In genomic region chr11:70312401-70313357, GRCh38 we compare ENCODE assay signal across 18 cellular contexts. TPM values are rescaled to one million over a fixed set of nuclear protein-coding genes. Genes with fewer than 3 reads are reported as not detected.
A peak's percentile ranks its signal among the peaks of the same experiment; 100 is the strongest.
DNase-seq lines count a peak whose midpoint lies in the region; ATAC-seq and TF ChIP-seq lines count a peak whose summit lies in the region.
"Had no signal": no experiment of that assay in that cellular context is flagged by ENCODE, and none has a peak within 500 bp of the region (broad histone marks: within the 10 kb centered on the region; RNA-seq: fewer than 3 reads in every experiment).

No MANE protein-coding gene starts in this region.

- no peak overlapping the region for H2AK5ac ChIP-seq in mesendoderm (ENCODE audit: low read length)

- peak overlapping the region; percentile 45 for H2BK5ac ChIP-seq in mesendoderm (ENCODE audit: low read length)

- no peaks in the 10 kb centered on the region for H3K27me3 ChIP-seq in endodermal cell (ENCODE audit: control insufficient read depth, insufficient read depth, low read length, poor library complexity, severe bottlenecking)
- H3K27me3 ChIP-seq in mesendoderm (ENCODE audit: insufficient read depth, low read length, poor library complexity) = no peaks in the 10 kb centered on the region
- no peaks in the 10 kb centered on the region for H3K27me3 ChIP-seq in tibial nerve
- H3K27me3 ChIP-seq: dorsolateral prefrontal cortex, gastrocnemius medialis, stomach had no signal

- H3K36me3 Mint-ChIP-seq in natural killer cell treated with Interleukin-12 subunit alpha and Interleukin-12 subunit beta and Interleukin-15 and Interleukin-18, amount 100 ng/mL, for 72 hours = no peaks in the 10 kb centered on the region
- H3K36me3 Mint-ChIP-seq in natural killer cell (no peaks in the 10 kb centered on the region), endodermal cell (ENCODE audit: low read depth) (peaks cover 40% of the 10 kb centered on the region)

- no peak for ATAC-seq in natural killer cell treated with Interleukin-12 subunit alpha and Interleukin-12 subunit beta and Interleukin-15 and Interleukin-18, amount 100 ng/mL, for 72 hours
- ATAC-seq in natural killer cell (no peak), GM21619 (IDR thresholded peaks at IDR 0.05; ENCODE audit: unreplicated experiment) (no peak)
- ATAC-seq: gastrocnemius medialis had no signal

- no peaks in the 10 kb centered on the region for H3K27me3 Mint-ChIP-seq in natural killer cell treated with Interleukin-12 subunit alpha and Interleukin-12 subunit beta and Interleukin-15 and Interleukin-18, amount 100 ng/mL, for 72 hours
- H3K27me3 Mint-ChIP-seq in natural killer cell (ENCODE audit: low read depth in 2 of 2) (no peaks in the 10 kb centered on the region), endodermal cell (ENCODE audit: insufficient read depth) (no peaks in the 10 kb centered on the region)
- H3K27me3 Mint-ChIP-seq: activated CD4-positive, alpha-beta T cell treated with anti-CD3 and anti-CD28 coated beads, Interleukin-2, amount 10 ng/mL, durations not matched to agents 7 days and 5 days; activated naive CD4-positive, alpha-beta T cell treated with anti-CD3 and anti-CD28 coated beads, Interleukin-2, amount 10 ng/mL, durations not matched to agents 7 days and 5 days had no signal

- no peak for DNase-seq in natural killer cell treated with Interleukin-12 subunit alpha and Interleukin-12 subunit beta and Interleukin-15 and Interleukin-18, amount 100 ng/mL, for 72 hours (ENCODE audit: low spot score)
- DNase-seq in natural killer cell (no peak), endodermal cell (peak; percentile 72), mesendoderm (peak; percentile 78), NCI-H748 (lab: John Stamatoyannopoulos, UW; ENCODE audit: unreplicated experiment) (no peak), KBM-7 (no peak), tibial nerve (ENCODE audit: low spot score in 2 of 2) (no peak)
- DNase-seq: activated CD4-positive, alpha-beta T cell treated with anti-CD3 and anti-CD28 coated beads, Interleukin-2, amount 10 ng/mL, durations not matched to agents 7 days and 5 days; activated naive CD4-positive, alpha-beta T cell treated with anti-CD3 and anti-CD28 coated beads, Interleukin-2, amount 10 ng/mL, durations not matched to agents 7 days and 5 days; Calu3; dorsolateral prefrontal cortex; gastrocnemius medialis; mammary epithelial cell; NCI-H2081; NCI-H526; retina; stomach had no signal

- H3K9ac ChIP-seq in endodermal cell (ENCODE audit: extremely low read depth, low read length, poor library complexity, severe bottlenecking) = peak overlapping the region; percentile 8
- H3K9ac ChIP-seq in mesendoderm (ENCODE audit: low read length) = no peak overlapping the region

- no peak for TF ChIP-seq EP300 in tibial nerve (IDR thresholded peaks at IDR 0.05)

- H3K27ac Mint-ChIP-seq in natural killer cell treated with Interleukin-12 subunit alpha and Interleukin-12 subunit beta and Interleukin-15 and Interleukin-18, amount 100 ng/mL, for 72 hours = no peak overlapping the region
- peak overlapping the region in 1 of 2 donors; percentile 1 for H3K27ac Mint-ChIP-seq in natural killer cell
- peak overlapping the region; percentile 94 for H3K27ac Mint-ChIP-seq in endodermal cell
- H3K27ac Mint-ChIP-seq: activated CD4-positive, alpha-beta T cell treated with anti-CD3 and anti-CD28 coated beads, Interleukin-2, amount 10 ng/mL, durations not matched to agents 7 days and 5 days had no signal

- peaks cover 22% of the 10 kb centered on the region for H3K79me1 ChIP-seq in mesendoderm (ENCODE audit: low read length)

- H3K27ac ChIP-seq in endodermal cell (ENCODE audit: low read depth, low read length) (no peak overlapping the region), mesendoderm (ENCODE audit: low read depth, low read length) (peak overlapping the region; percentile 4), tibial nerve (no peak overlapping the region)
- H3K27ac ChIP-seq: dorsolateral prefrontal cortex, gastrocnemius medialis, stomach had no signal

- H3K36me3 ChIP-seq in endodermal cell (ENCODE audit: control insufficient read depth, insufficient read depth, low read length) (peaks cover 90% of the 10 kb centered on the region), mesendoderm (ENCODE audit: control insufficient read depth, insufficient read depth, low read length) (peaks cover 2% of the 10 kb centered on the region), tibial nerve (peaks cover 0 to 16% (median 0%) of the 10 kb centered on the region in 3 donors)
- H3K36me3 ChIP-seq: gastrocnemius medialis had no signal

- in situ Hi-C loops in KBM-7 (cut with MboI; ENCODE audit: low pct_unique_long_range_greater_than_20kb, low sequenced_read_pairs) = no loop called here

- H3K79me2 ChIP-seq in mesendoderm (ENCODE audit: control insufficient read depth, insufficient read depth, low read length) = peaks cover 31% of the 10 kb centered on the region

- no peak for TF ChIP-seq CTCF in natural killer cell (IDR thresholded peaks at IDR 0.05)
- no peak for TF ChIP-seq CTCF in endodermal cell (conservative IDR thresholded peaks at IDR 0.05)
- no peak for TF ChIP-seq CTCF in tibial nerve (IDR thresholded peaks at IDR 0.05)

- 82 to 84% methylated on average over 14 to 20 of the region's 20 CpGs for WGBS in endodermal cell (ENCODE audit: insufficient coverage in 1 of 2, insufficient read length in 1 of 2), 2 experiments
- WGBS in mesendoderm (ENCODE audit: extremely low coverage, insufficient coverage, low lambda C conversion rate) = no CpG with 5 or more reads among the region's 20 CpGs
- 85 to 86% methylated on average over 20 of the region's 20 CpGs for WGBS in tibial nerve, 2 donors

- H3K4me3 ChIP-seq in endodermal cell (ENCODE audit: low read length) = no peak overlapping the region
- no peak overlapping the region for H3K4me3 ChIP-seq in mesendoderm (ENCODE audit: low read length)
- no peak overlapping the region for H3K4me3 ChIP-seq in tibial nerve
- H3K4me3 ChIP-seq: dorsolateral prefrontal cortex, gastrocnemius medialis, stomach had no signal

- H3K4me3 Mint-ChIP-seq in natural killer cell treated with Interleukin-12 subunit alpha and Interleukin-12 subunit beta and Interleukin-15 and Interleukin-18, amount 100 ng/mL, for 72 hours = peak overlapping the region; percentile 7
- H3K4me3 Mint-ChIP-seq in natural killer cell (no peak overlapping the region), endodermal cell (peak overlapping the region; percentile 24)
- H3K4me3 Mint-ChIP-seq: activated CD4-positive, alpha-beta T cell treated with anti-CD3 and anti-CD28 coated beads, Interleukin-2, amount 10 ng/mL, durations not matched to agents 7 days and 5 days; activated naive CD4-positive, alpha-beta T cell treated with anti-CD3 and anti-CD28 coated beads, Interleukin-2, amount 10 ng/mL, durations not matched to agents 7 days and 5 days had no signal

- H3K4me1 Mint-ChIP-seq in natural killer cell treated with Interleukin-12 subunit alpha and Interleukin-12 subunit beta and Interleukin-15 and Interleukin-18, amount 100 ng/mL, for 72 hours (ENCODE audit: low read depth in 2 of 2) = peaks cover 30 to 33% of the 10 kb centered on the region in 2 donors
- H3K4me1 Mint-ChIP-seq in natural killer cell = peaks cover 11 to 36% of the 10 kb centered on the region in 2 donors
- peaks cover 33% of the 10 kb centered on the region for H3K4me1 Mint-ChIP-seq in endodermal cell

- peak overlapping the region; percentile 62 for H3K56ac ChIP-seq in mesendoderm (ENCODE audit: low read length)

- no peak overlapping the region for H3K23ac ChIP-seq in mesendoderm (ENCODE audit: low read length)

- intact Hi-C loops in natural killer cell (cut with micrococcal nuclease) = no loop called here

- no peak overlapping the region for H2BK120ac ChIP-seq in mesendoderm (ENCODE audit: low read depth, low read length)

- no peak overlapping the region for H3K4ac ChIP-seq in mesendoderm (ENCODE audit: low read depth, low read length)

- no peaks in the 10 kb centered on the region for H3K9me3 Mint-ChIP-seq in natural killer cell treated with Interleukin-12 subunit alpha and Interleukin-12 subunit beta and Interleukin-15 and Interleukin-18, amount 100 ng/mL, for 72 hours
- no peaks in the 10 kb centered on the region for H3K9me3 Mint-ChIP-seq in natural killer cell
- no peaks in the 10 kb centered on the region for H3K9me3 Mint-ChIP-seq in endodermal cell
- H3K9me3 Mint-ChIP-seq: activated CD4-positive, alpha-beta T cell treated with anti-CD3 and anti-CD28 coated beads, Interleukin-2, amount 10 ng/mL, durations not matched to agents 7 days and 5 days; activated naive CD4-positive, alpha-beta T cell treated with anti-CD3 and anti-CD28 coated beads, Interleukin-2, amount 10 ng/mL, durations not matched to agents 7 days and 5 days had no signal

- no peak overlapping the region for H2BK15ac ChIP-seq in mesendoderm (replicated peaks; ENCODE audit: low read depth)

- H3K9me3 ChIP-seq in endodermal cell (ENCODE audit: control insufficient read depth, low read length) = no peaks in the 10 kb centered on the region
- H3K9me3 ChIP-seq in tibial nerve = no peaks in the 10 kb centered on the region
- H3K9me3 ChIP-seq: gastrocnemius medialis, stomach had no signal

- H4K5ac ChIP-seq in mesendoderm (ENCODE audit: low read length) = no peak overlapping the region

- no peak overlapping the region for H4K8ac ChIP-seq in mesendoderm (ENCODE audit: low read depth, low read length)

- TF ChIP-seq POLR2A in tibial nerve (IDR thresholded peaks at IDR 0.05) = no peak

- H3K18ac ChIP-seq in mesendoderm (ENCODE audit: low read length) = no peak overlapping the region

- no peak overlapping the region for H3K4me2 ChIP-seq in mesendoderm (ENCODE audit: low read length)

- H3K4me1 ChIP-seq in endodermal cell (ENCODE audit: control insufficient read depth, insufficient read depth, low read length) (peaks cover 12% of the 10 kb centered on the region), mesendoderm (ENCODE audit: control insufficient read depth, low read depth, low read length) (peaks cover 15% of the 10 kb centered on the region), tibial nerve (peaks cover 0 to 12% (median 0%) of the 10 kb centered on the region in 4 donors)
- H3K4me1 ChIP-seq: gastrocnemius medialis had no signal

RNA-seq across cellular contexts. Expression of gene PPFIA1, which starts 42.2 kb away (rescaled TPM):
- total RNA-seq in natural killer cell treated with Interleukin-12 subunit alpha and Interleukin-12 subunit beta and Interleukin-15 and Interleukin-18, amount 100 ng/mL, for 72 hours = 10 to 100 TPM; 43.4 to 60.0 TPM
- 10 to 100 TPM; 42.1 to 75.4 (median 51.7) TPM for total RNA-seq in natural killer cell
- total RNA-seq in endodermal cell = 100 to 1,000 TPM; 105 to 118 TPM
- 47.1 TPM for polyA plus RNA-seq in endodermal cell (2013, experiment 1 of 2)
- polyA plus RNA-seq in endodermal cell (2013, experiment 2 of 2) = 42.1 TPM
- polyA plus RNA-seq in mesendoderm (2013, experiment 1 of 2) = 43.8 TPM
- polyA plus RNA-seq in mesendoderm (2013, experiment 2 of 2) = 45.8 TPM
- total RNA-seq in tibial nerve = 10 to 100 TPM; 43.7 to 82.8 (median 69.3) TPM

Comparison
In these comparisons a context has a peak if more than half of its experiments do, and no peak if none do; other contexts are left out.
1. DNase-seq: peak in endodermal cell (single experiment) and mesendoderm (single experiment); none in natural killer cell treated with Interleukin-12 subunit alpha and Interleukin-12 subunit beta and Interleukin-15 and Interleukin-18, amount 100 ng/mL, for 72 hours (single experiment), natural killer cell (single experiment), NCI-H748 (single experiment), KBM-7 (single experiment) and tibial nerve (0 of 2).